Comparison of ENCODE assay signal across 11 cellular contexts in the genomic region with DNA sequence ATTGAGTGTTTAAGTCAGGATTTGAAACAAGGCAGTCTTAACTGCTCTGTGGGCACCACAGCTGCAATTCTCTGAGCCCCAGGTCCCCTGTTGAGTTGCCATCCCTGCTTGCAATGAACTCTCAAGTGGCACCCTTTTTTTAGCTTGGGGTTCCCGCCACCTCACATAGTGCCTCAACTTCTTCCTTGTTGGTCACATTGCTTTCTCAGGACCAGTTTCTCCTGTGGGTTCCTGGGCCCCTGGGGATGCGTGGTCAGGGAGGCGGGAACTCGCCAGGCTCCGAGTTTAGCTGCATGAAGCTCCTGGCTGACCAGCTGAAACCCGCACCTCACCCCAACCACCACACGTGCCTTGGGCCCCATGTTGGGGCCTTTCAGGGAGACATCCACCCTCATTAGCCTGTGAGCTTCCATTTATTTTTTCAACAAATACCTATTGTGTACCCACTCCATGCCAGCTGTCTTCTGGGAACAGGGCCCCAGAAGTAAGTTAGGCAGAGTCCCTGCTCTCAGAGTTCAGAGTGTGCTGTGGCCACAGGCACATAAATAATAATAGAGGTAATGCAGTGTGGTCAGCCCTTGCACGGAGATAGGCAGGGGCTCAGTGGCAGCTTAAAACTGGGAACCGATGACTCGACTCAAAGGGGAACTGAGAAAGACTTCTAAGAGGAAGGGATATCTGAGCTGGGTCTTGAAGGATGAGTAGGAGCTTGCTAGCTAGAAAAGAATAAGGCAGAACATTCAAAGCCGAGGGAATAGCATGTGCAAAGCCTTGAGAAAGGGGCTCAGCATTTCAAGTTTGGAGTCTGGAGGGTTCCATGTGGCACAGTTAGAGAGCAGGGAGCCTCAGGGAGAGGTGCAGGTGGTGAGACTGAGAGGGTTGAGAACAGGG.
DNase-seq lines count a peak whose midpoint lies in the region; ATAC-seq lines count a peak whose summit lies in the region.
"Had no signal": no experiment of that assay in that cellular context is flagged by ENCODE, and none has a peak within 500 bp of the region (broad histone marks: within the 10 kb centered on the region; RNA-seq: fewer than 3 reads in every experiment).

No MANE protein-coding gene starts in this region.

- H3K27ac ChIP-seq in cingulate gyrus (ENCODE audit: low read depth, low read length): peak overlapping the region; percentile 91

- peak; percentile 55 for ATAC-seq in GM18498 (IDR thresholded peaks at IDR 0.05; ENCODE audit: unreplicated experiment)
- peak; percentile 41 for ATAC-seq in GM21528 (IDR thresholded peaks at IDR 0.05; ENCODE audit: low FRiP score, unreplicated experiment)
- ATAC-seq in HG03571 (IDR thresholded peaks at IDR 0.05; ENCODE audit: unreplicated experiment): peak; percentile 58
- ATAC-seq in GM18517 (IDR thresholded peaks at IDR 0.05; ENCODE audit: unreplicated experiment): no peak
- ATAC-seq: K562 had no signal

- DNase-seq in stimulated activated CD4-positive, alpha-beta T cell treated with anti-CD3 and anti-CD28 coated beads, Interleukin-12 subunit alpha, Interleukin-12 subunit beta, amount 100 ng/mL, for 4 hours: no peak
- DNase-seq in NCI-H510A treated with DMSO at 0.1 percent for 48 hours (lab: John Stamatoyannopoulos, UW): no peak
- no peak for DNase-seq in COR-L47 (lab: John Stamatoyannopoulos, UW)
- DNase-seq: kidney glomerular epithelial cell, T-helper 9 cell had no signal
